Comparison of ENCODE assay signal across 8 cellular contexts in the genomic region with DNA sequence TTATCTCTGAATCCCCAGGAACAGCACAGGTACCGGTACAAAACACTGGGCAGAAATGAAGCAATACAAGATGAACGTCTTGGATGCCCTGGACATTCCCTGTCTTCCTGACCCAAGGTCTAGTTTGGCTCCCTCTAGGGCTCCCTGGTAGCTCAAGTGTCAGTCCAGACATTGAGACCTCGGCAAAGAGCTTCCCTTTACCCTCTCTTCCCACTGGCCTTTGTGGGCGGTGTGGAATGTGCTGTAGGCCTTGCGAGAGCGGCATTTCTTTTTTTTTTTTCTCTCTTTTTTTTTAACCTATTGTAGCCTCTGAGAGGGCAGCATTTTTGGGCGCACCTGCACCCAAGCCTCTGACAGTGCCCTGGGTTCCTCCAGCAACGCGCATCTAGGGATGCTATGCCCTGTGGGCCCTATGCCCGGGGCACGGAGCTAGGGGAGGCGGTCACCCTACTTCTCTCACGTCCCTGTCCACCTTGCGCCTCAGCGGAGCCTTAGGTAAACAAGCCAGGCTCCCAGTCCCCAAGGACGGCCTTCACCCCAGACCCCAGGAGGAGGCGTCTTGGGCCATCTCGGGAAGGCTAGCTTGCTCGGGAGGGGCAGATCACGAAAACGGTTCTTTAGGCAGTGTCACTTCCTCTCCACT. TPM values are rescaled to one million over a fixed set of nuclear protein-coding genes. Genes with fewer than 3 reads are reported as not detected.
DNase-seq lines count a peak whose midpoint lies in the region; ATAC-seq, FAIRE-seq and TF ChIP-seq lines count a peak whose summit lies in the region.

No MANE protein-coding gene starts in this region.

- no peak for FAIRE-seq in GM19239 (lab: Jason Lieb, UNC)

- H3K36me3 ChIP-seq in psoas muscle (ENCODE audit: insufficient read depth in 1 of 2, low read depth in 1 of 2): no peaks in the 10 kb centered on the region

- peak overlapping the region; percentile 90 for H3K27ac ChIP-seq in psoas muscle

- no peaks in the 10 kb centered on the region for H3K27me3 ChIP-seq in psoas muscle (ENCODE audit: insufficient read depth in 3 of 3, low read length in 2 of 3)

- TF ChIP-seq CTCF in fibroblast of pulmonary artery (IDR thresholded peaks at IDR 0.05; ENCODE audit: low read length, missing control alignments) (no peak), psoas muscle (IDR thresholded peaks at IDR 0.05) (no peak)

- intact Hi-C loops in psoas muscle (cut with DNase I): no loop called here

- peaks cover 50% of the 10 kb centered on the region for H3K4me1 ChIP-seq in psoas muscle

- ATAC-seq in psoas muscle: peak in 2 of 4 donors; percentile 0

- DNase-seq in NCI-H2227 (lab: John Stamatoyannopoulos, UW; ENCODE audit: unreplicated experiment) (peak; percentile 27), NCI-H2227 treated with DMSO at 0.1 percent for 48 hours (lab: John Stamatoyannopoulos, UW) (no peak), SW480 (ENCODE audit: low spot score) (peak; percentile 62), fibroblast of pulmonary artery (ENCODE audit: low read depth) (no peak), psoas muscle (no peak), GM19239 (ENCODE audit: insufficient read length, low spot score) (no peak), SIG-M5 (lab: John Stamatoyannopoulos, UW) (no peak), medulla oblongata (ENCODE audit: extremely low spot score) (no peak)

- WGBS in psoas muscle, 3 donors: 28 to 43% (median 38%) methylated on average over 21 of the region's 21 CpGs

- H3K4me3 ChIP-seq in fibroblast of pulmonary artery (replicated peaks; ENCODE audit: low read depth, low read length) (peak overlapping the region; percentile 54), psoas muscle (peak overlapping the region; percentile 87)

- H3K9me3 ChIP-seq in psoas muscle: no peaks in the 10 kb centered on the region

RNA-seq across cellular contexts. Expression of a gene that starts 1.2 kb away (rescaled TPM):
- total RNA-seq in psoas muscle: 10 to 100 TPM; 40.8 to 53.5 (median 44.0) TPM
- 10 to 100 TPM in 2 of 3 donors, 1 to 10 TPM in 1; 9.8 to 43.1 (median 17.3) TPM for polyA plus RNA-seq in psoas muscle

Comparison
In these comparisons a context has a peak if more than half of its experiments do, and no peak if none do; other contexts are left out.
1. DNase-seq: peak in NCI-H2227 (single experiment) and SW480 (single experiment); none in NCI-H2227 treated with DMSO at 0.1 percent for 48 hours (single experiment), fibroblast of pulmonary artery (single experiment), psoas muscle (0 of 2), GM19239 (single experiment), SIG-M5 (single experiment) and medulla oblongata (single experiment).